Comparison of ENCODE assay signal across 2 cellular contexts in genomic region chr3:122415762-122416654, GRCh38.
TF ChIP-seq lines count a peak whose summit lies in the region.

Gene WDR5B, minus strand, starts transcription at chr3:122416062. Its CDS starts 534 bp downstream, at chr3:122415528.

TF ChIP-seq in A549, 52 proteins besides CTCF, POLR2A, EP300 and RAD21 (continued from another document):
- TF ChIP-seq, protein P1, sequence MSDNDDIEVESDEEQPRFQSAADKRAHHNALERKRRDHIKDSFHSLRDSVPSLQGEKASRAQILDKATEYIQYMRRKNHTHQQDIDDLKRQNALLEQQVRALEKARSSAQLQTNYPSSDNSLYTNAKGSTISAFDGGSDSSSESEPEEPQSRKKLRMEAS (IDR thresholded peaks at IDR 0.05), result peak; percentile 75

TF ChIP-seq in liver, 16 proteins besides CTCF, POLR2A, EP300 and RAD21 (continued from another document):
- TF ChIP-seq, protein P2, sequence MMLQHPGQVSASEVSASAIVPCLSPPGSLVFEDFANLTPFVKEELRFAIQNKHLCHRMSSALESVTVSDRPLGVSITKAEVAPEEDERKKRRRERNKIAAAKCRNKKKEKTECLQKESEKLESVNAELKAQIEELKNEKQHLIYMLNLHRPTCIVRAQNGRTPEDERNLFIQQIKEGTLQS (IDR thresholded peaks at IDR 0.05), result peak; percentile 21
- TF ChIP-seq EGR1 (IDR thresholded peaks at IDR 0.05; ENCODE audit: low read depth in 2 of 2), result peak in 1 of 2 donors; percentile 44
- TF ChIP-seq RXRA (IDR thresholded peaks at IDR 0.05), result peak; percentile 24 to 28
- TF ChIP-seq FOXA1 (IDR thresholded peaks at IDR 0.05), result peak; percentile 23
TF ChIP-seq in liver: peak in this region for 13.
